ENCODE assay signal across 25 cellular contexts in the genomic region with DNA sequence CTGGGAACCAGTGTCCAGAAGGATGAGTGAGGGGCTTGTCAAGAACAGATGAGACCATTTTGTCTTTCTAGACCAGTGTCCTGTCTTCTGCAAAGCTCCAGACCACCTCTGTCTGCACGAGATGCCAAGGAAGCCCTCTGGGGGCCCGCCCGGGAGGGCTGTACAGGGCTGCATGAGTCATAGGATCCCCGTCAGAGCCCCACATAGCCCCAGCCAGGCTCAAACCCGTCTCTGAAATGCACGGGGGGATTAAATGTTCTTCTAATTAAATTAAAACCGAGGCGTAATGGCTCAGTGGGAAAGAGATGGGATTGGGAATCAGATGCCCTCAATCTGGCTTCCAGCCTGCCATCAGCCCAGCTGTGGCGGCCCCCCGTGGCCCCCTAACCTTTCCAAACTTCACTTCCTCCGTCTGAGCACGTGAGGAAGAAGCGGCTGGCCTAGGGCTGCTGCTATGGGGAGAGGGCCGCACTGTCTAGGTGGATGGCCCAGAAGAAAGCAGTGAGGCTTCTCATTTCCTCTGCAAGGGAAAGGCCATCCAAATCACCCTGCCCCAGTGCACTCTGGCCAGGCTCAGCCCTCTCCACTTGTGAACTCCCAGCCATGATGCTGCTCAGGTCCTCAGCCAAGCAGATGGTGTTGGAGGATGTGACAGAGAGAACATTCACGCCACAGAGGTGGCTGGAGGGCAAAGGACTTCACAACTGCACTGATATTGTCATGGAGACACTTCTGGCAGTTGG. TPM values are rescaled to one million over a fixed set of nuclear protein-coding genes. Genes with fewer than 3 reads are reported as not detected.
DNase-seq lines count a peak whose midpoint lies in the region; ATAC-seq and TF ChIP-seq lines count a peak whose summit lies in the region.
"Had no signal": no experiment of that assay in that cellular context is flagged by ENCODE, and none has a peak within 500 bp of the region (broad histone marks: within the 10 kb centered on the region; RNA-seq: fewer than 3 reads in every experiment).

No MANE protein-coding gene starts in this region.

- H3K4ac ChIP-seq in mesenchymal stem cell (ENCODE audit: low read depth in 1 of 2, low read length in 2 of 2) = no peak overlapping the region

- no peak overlapping the region for H2BK5ac ChIP-seq in mesenchymal stem cell (ENCODE audit: low read depth, low read length, poor library complexity, severe bottlenecking)

- CTCF ChIA-PET in HEK293 (lab: Yijun Ruan, JAX) = no interaction called here
- CTCF ChIA-PET in PC-9 (lab: Charles Lee) = no interaction called here

- H3K4me3 ChIP-seq in HEK293 (ENCODE audit: low read depth, low read length) = no peak overlapping the region
- no peak overlapping the region for H3K4me3 ChIP-seq in adrenal gland
- H3K4me3 ChIP-seq in right cardiac atrium (ENCODE audit: low read length) = no peak overlapping the region
- no peak overlapping the region for H3K4me3 ChIP-seq in mesenchymal stem cell (ENCODE audit: insufficient read depth in 1 of 2, low read depth in 1 of 2, low read length in 2 of 2)
- H3K4me3 ChIP-seq in PC-9 = no peak overlapping the region
- H3K4me3 ChIP-seq: heart right ventricle, left lung, skin epidermis had no signal

- H3K23ac ChIP-seq in mesenchymal stem cell (ENCODE audit: low read length in 2 of 2) = no peak overlapping the region

- H3K27me3 ChIP-seq in adrenal gland = no peaks in the 10 kb centered on the region
- H3K27me3 ChIP-seq in right cardiac atrium (ENCODE audit: control insufficient read depth, insufficient read depth) = no peaks in the 10 kb centered on the region
- no peaks in the 10 kb centered on the region for H3K27me3 ChIP-seq in mesenchymal stem cell (ENCODE audit: control insufficient read depth in 1 of 2, insufficient read depth in 1 of 2, low read length in 2 of 2)
- H3K27me3 ChIP-seq in PC-9 (ENCODE audit: insufficient read depth, low read depth) = no peaks in the 10 kb centered on the region
- H3K27me3 ChIP-seq: heart right ventricle, left lung had no signal

- H3K79me2 ChIP-seq in PC-9 (ENCODE audit: low read depth) = no peaks in the 10 kb centered on the region

- H3F3A ChIP-seq in PC-9 (ENCODE audit: insufficient read depth, low read depth) = no peaks in the 10 kb centered on the region

- H2BK120ac ChIP-seq in mesenchymal stem cell (ENCODE audit: low read depth, low read length) = no peak overlapping the region

- H3K14ac ChIP-seq in mesenchymal stem cell (ENCODE audit: low read length in 2 of 2) = no peak overlapping the region

- H2BK15ac ChIP-seq in mesenchymal stem cell (ENCODE audit: low read depth, poor library complexity, severe bottlenecking) = no peak overlapping the region

- H3K36me3 ChIP-seq in HEK293 (ENCODE audit: control insufficient read depth in 2 of 2, insufficient read depth in 1 of 2, low read length in 2 of 2) (peaks cover 0 to 65% of the 10 kb centered on the region in 2 experiments; a peak in 1 of 3 replicates), adrenal gland (replicated peaks in 1 of 2) (peaks cover 0 to 12% of the 10 kb centered on the region in 2 donors), mesenchymal stem cell (ENCODE audit: control insufficient read depth in 1 of 2, insufficient read depth in 2 of 2, low read depth in 1 of 2, low read length in 2 of 2) (peaks cover 35 to 43% of the 10 kb centered on the region in 2 experiments), PC-9 (ENCODE audit: low read depth) (no peaks in the 10 kb centered on the region)

- no peak overlapping the region for H4K8ac ChIP-seq in mesenchymal stem cell (ENCODE audit: low read length)

- H3K4me2 ChIP-seq in mesenchymal stem cell (ENCODE audit: low read length, poor library complexity, severe bottlenecking) (no peak overlapping the region), PC-9 (no peak overlapping the region)

- H3K9ac ChIP-seq in mesenchymal stem cell (ENCODE audit: low read length) = no peak overlapping the region

- WGBS in adrenal gland, 4 donors = 82 to 86% (median 84%) methylated on average over 12 to 15 of the region's 15 CpGs
- 79% methylated on average over 15 of the region's 15 CpGs for WGBS in right cardiac atrium
- WGBS in mesenchymal stem cell = 89% methylated on average over 13 of the region's 15 CpGs

- TF ChIP-seq POLR2A in adrenal gland (IDR thresholded peaks at IDR 0.05) = no peak

- TF ChIP-seq CTCF in HEK293 (tag by site-specific recombination; IDR thresholded peaks at IDR 0.05) (no peak), adrenal gland (IDR thresholded peaks at IDR 0.05) (no peak), PC-9 (conservative IDR thresholded peaks at IDR 0.05) (no peak)

- no peaks in the 10 kb centered on the region for H3K4me1 ChIP-seq in HEK293 (ENCODE audit: control insufficient read depth, insufficient read depth, low read length)
- peaks cover 0 to 52% of the 10 kb centered on the region in 2 donors for H3K4me1 ChIP-seq in adrenal gland (replicated peaks in 1 of 2)
- peaks cover 6% of the 10 kb centered on the region for H3K4me1 ChIP-seq in right cardiac atrium (ENCODE audit: control insufficient read depth, insufficient read depth, low read length)
- no peaks in the 10 kb centered on the region for H3K4me1 ChIP-seq in mesenchymal stem cell (ENCODE audit: control insufficient read depth, insufficient read depth, low read depth, low read length)
- H3K4me1 ChIP-seq in PC-9 (replicated peaks; ENCODE audit: insufficient read depth) = no peaks in the 10 kb centered on the region
- H3K4me1 ChIP-seq: left lung had no signal

- H4K20me1 ChIP-seq in PC-9 (ENCODE audit: insufficient read depth) = no peaks in the 10 kb centered on the region

- H3K9me3 ChIP-seq in HEK293 (ENCODE audit: control insufficient read depth, insufficient read depth, low read depth, low read length) = no peaks in the 10 kb centered on the region
- no peaks in the 10 kb centered on the region for H3K9me3 ChIP-seq in adrenal gland (replicated peaks in 1 of 3)
- no peaks in the 10 kb centered on the region for H3K9me3 ChIP-seq in right cardiac atrium (ENCODE audit: control insufficient read depth, low read length)
- H3K9me3 ChIP-seq in mesenchymal stem cell (ENCODE audit: control insufficient read depth, low read length) = peaks cover 16% of the 10 kb centered on the region
- H3K9me3 ChIP-seq in PC-9 (ENCODE audit: insufficient read depth, low read depth) = no peaks in the 10 kb centered on the region
- H3K9me3 ChIP-seq: left lung had no signal

- peaks cover 9% of the 10 kb centered on the region for H3K79me1 ChIP-seq in mesenchymal stem cell (replicated peaks; ENCODE audit: low read length, poor library complexity, severe bottlenecking)

- H3K27ac ChIP-seq in HEK293 (ENCODE audit: extremely low read depth, low read depth, low read length) (no peak overlapping the region), adrenal gland (peak overlapping the region in 4 of 5 donors; percentile 32 to 85 (median 59)), right cardiac atrium (ENCODE audit: low read length) (no peak overlapping the region), mesenchymal stem cell (ENCODE audit: low read length, poor library complexity, severe bottlenecking) (no peak overlapping the region), PC-9 (no peak overlapping the region)
- H3K27ac ChIP-seq: left lung, skin epidermis had no signal

- ATAC-seq in right cardiac atrium (peak; percentile 43 to 54), sciatic nerve (peak; percentile 70), GM19463 (IDR thresholded peaks at IDR 0.05; ENCODE audit: unreplicated experiment) (no peak)
- ATAC-seq: left lung, WTC11 had no signal

- no peak overlapping the region for H2AK5ac ChIP-seq in mesenchymal stem cell (ENCODE audit: low read length, severe bottlenecking)

- DNase-seq in adrenal gland (peak in 3 of 7 donors; percentile 13 to 48 (median 22)), right cardiac atrium (peak in 1 of 3 donors; percentile 52), sciatic nerve (ENCODE audit: low spot score) (no peak), mesenchymal stem cell (no peak), PC-9 (no peak), SHP77 treated with DMSO at 0.1 percent for 48 hours (lab: John Stamatoyannopoulos, UW) (no peak)
- DNase-seq: activated effector memory CD4-positive, alpha-beta T cell treated with anti-CD3 and anti-CD28 coated beads, Interleukin-2, amount 50 U/mL, for 16 hours; activated naive CD8-positive, alpha-beta T cell treated with anti-CD3 and anti-CD28 coated beads, Interleukin-2, amount 10 ng/mL, durations not matched to agents 7 days and 5 days; activated T-cell treated with anti-CD3 and anti-CD28 coated beads for 4 hours; cerebellar nuclear complex; DMS53; effector CD4-positive, alpha-beta T cell; foreskin fibroblast; GDM1; H7; NCI-H1092 treated with DMSO at 0.1 percent for 48 hours; NCI-H1930; NCI-H748 treated with DMSO at 0.1 percent for 48 hours; substantia nigra had no signal

- H2BK12ac ChIP-seq in mesenchymal stem cell (ENCODE audit: low read length in 2 of 2) = no peak overlapping the region

- intact Hi-C loops in adrenal gland (cut with DNase I) (loop anchor here in 1 of 2 donors (5.0 kb wide), 1 partner anchor 75 kb away; no protein-coding TSS in a partner anchor), right cardiac atrium (cut with DNase I) (no loop called here), sciatic nerve (cut with DNase I) (no loop called here), PC-9 (cut with micrococcal nuclease; ENCODE audit: unreplicated experiment) (no loop called here)

- no TSS peak for BruUV-seq in PC-9 (replicated peaks; lab: Mats Ljungman, UMichigan)

- no peak overlapping the region for H3K18ac ChIP-seq in mesenchymal stem cell (ENCODE audit: low read depth in 1 of 2, low read length in 2 of 2)

- H3K9me2 ChIP-seq in PC-9 (ENCODE audit: insufficient read depth) = no peaks in the 10 kb centered on the region

- POLR2A ChIA-PET in HEK293 (lab: Yijun Ruan, JAX) (no interaction called here), PC-9 (lab: Charles Lee; ENCODE audit: unreplicated experiment) (no interaction called here)

- no peak overlapping the region for H4K91ac ChIP-seq in mesenchymal stem cell (ENCODE audit: low read length)

- H2AFZ ChIP-seq in mesenchymal stem cell (ENCODE audit: low read depth, low read length) = no peak overlapping the region
- H2AFZ ChIP-seq in PC-9 = no peak overlapping the region

TF ChIP-seq in HEK293, 187 proteins besides CTCF, POLR2A, EP300 and RAD21 (continues in another document):
- TF ChIP-seq, protein P1, sequence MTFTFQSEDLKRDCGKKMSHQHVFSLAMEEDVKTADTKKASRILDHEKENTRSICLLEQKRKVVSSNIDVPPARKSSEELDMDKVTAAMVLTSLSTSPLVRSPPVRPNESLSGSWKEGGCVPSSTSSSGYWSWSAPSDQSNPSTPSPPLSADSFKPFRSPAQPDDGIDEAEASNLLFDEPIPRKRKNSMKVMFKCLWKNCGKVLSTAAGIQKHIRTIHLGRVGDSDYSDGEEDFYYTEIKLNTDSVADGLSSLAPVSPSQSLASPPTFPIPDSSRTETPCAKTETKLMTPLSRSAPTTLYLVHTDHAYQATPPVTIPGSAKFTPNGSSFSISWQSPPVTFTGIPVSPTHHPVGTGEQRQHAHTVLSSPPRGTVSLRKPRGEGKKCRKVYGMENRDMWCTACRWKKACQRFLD (tag by site-specific recombination; IDR thresholded peaks at IDR 0.05) = no peak

RNA-seq across cellular contexts. Expression of a gene that starts 32.8 kb away (rescaled TPM):
- total RNA-seq in adrenal gland (1 to 10 TPM in 4 of 8 donors, under 1 TPM in 4; 0.55 to 3.6 (median 1.4) TPM), right cardiac atrium (under 1 TPM; 0.51 to 0.78 (median 0.55) TPM), sciatic nerve (7.2 TPM), PC-9 (2021) (3.4 and 4.3 TPM in 2 replicates)
- polyA plus RNA-seq in adrenal gland (1 to 10 TPM in 1 of 3 donors, under 1 TPM in 2; 0.15 to 1.4 (median 0.17) TPM), right cardiac atrium (0.41 TPM)
- polyA plus RNA-seq in mesenchymal stem cell (2013, experiment 1 of 2) = 0.08 TPM
- 0.05 TPM for polyA plus RNA-seq in mesenchymal stem cell (2013, experiment 2 of 2)

Comparison
In these comparisons a context has a peak if more than half of its experiments do, and no peak if none do; other contexts are left out.
1. H3K27ac ChIP-seq: peak in adrenal gland (4 of 5); none in HEK293 (single experiment), right cardiac atrium (single experiment), mesenchymal stem cell (single experiment) and PC-9 (single experiment).